1 cellular context compared by ENCODE assay signal in the genomic region with DNA sequence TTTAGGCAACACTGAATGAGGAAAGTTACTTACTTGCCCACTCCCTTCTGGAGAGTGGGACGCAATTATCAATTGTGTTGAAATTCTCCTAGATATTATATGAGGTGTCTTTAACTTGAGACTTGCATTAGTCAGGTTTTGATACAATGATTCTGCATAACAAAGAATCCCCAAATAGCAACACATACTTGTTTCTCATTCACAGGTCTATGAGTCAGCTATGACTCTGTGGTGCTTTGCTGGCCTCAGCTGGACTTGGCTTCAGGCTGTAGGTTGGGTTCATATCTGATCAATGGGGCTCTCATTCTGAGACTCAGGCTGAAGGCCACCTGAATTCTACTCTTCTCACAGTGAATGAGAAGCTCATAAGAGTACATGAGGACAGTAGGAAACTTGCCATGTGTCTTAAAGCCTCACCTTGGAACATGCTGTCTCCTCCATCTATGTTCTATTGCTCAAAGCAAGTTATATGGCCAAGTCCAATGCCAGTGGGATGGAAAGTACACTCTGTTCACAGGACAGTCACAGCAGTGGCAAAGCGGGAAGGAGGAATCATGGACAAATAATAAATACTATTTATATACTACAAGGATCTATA.
TF ChIP-seq lines count a peak whose summit lies in the region.

No MANE protein-coding gene starts in this region.

TF ChIP-seq in GM23338, 12 proteins besides CTCF, POLR2A, EP300 and RAD21 (continued from another document):
- TF ChIP-seq, protein P1, sequence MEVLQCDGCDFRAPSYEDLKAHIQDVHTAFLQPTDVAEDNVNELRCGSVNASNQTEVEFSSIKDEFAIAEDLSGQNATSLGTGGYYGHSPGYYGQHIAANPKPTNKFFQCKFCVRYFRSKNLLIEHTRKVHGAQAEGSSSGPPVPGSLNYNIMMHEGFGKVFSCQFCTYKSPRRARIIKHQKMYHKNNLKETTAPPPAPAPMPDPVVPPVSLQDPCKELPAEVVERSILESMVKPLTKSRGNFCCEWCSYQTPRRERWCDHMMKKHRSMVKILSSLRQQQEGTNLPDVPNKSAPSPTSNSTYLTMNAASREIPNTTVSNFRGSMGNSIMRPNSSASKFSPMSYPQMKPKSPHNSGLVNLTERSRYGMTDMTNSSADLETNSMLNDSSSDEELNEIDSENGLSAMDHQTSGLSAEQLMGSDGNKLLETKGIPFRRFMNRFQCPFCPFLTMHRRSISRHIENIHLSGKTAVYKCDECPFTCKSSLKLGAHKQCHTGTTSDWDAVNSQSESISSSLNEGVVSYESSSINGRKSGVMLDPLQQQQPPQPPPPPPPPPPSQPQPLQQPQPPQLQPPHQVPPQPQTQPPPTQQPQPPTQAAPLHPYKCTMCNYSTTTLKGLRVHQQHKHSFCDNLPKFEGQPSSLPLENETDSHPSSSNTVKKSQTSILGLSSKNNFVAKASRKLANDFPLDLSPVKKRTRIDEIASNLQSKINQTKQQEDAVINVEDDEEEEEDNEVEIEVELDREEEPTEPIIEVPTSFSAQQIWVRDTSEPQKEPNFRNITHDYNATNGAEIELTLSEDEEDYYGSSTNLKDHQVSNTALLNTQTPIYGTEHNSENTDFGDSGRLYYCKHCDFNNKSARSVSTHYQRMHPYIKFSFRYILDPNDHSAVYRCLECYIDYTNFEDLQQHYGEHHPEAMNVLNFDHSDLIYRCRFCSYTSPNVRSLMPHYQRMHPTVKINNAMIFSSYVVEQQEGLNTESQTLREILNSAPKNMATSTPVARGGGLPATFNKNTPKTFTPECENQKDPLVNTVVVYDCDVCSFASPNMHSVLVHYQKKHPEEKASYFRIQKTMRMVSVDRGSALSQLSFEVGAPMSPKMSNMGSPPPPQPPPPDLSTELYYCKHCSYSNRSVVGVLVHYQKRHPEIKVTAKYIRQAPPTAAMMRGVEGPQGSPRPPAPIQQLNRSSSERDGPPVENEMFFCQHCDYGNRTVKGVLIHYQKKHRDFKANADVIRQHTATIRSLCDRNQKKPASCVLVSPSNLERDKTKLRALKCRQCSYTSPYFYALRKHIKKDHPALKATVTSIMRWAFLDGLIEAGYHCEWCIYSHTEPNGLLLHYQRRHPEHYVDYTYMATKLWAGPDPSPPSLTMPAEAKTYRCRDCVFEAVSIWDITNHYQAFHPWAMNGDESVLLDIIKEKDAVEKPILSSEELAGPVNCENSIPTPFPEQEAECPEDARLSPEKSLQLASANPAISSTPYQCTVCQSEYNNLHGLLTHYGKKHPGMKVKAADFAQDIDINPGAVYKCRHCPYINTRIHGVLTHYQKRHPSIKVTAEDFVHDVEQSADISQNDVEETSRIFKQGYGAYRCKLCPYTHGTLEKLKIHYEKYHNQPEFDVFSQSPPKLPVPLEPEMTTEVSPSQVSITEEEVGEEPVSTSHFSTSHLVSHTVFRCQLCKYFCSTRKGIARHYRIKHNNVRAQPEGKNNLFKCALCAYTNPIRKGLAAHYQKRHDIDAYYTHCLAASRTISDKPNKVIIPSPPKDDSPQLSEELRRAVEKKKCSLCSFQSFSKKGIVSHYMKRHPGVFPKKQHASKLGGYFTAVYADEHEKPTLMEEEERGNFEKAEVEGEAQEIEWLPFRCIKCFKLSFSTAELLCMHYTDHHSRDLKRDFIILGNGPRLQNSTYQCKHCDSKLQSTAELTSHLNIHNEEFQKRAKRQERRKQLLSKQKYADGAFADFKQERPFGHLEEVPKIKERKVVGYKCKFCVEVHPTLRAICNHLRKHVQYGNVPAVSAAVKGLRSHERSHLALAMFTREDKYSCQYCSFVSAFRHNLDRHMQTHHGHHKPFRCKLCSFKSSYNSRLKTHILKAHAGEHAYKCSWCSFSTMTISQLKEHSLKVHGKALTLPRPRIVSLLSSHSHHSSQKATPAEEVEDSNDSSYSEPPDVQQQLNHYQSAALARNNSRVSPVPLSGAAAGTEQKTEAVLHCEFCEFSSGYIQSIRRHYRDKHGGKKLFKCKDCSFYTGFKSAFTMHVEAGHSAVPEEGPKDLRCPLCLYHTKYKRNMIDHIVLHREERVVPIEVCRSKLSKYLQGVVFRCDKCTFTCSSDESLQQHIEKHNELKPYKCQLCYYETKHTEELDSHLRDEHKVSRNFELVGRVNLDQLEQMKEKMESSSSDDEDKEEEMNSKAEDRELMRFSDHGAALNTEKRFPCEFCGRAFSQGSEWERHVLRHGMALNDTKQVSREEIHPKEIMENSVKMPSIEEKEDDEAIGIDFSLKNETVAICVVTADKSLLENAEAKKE (CRISPR knock-in tag; IDR thresholded peaks at IDR 0.05): no peak
- TF ChIP-seq, protein P2, sequence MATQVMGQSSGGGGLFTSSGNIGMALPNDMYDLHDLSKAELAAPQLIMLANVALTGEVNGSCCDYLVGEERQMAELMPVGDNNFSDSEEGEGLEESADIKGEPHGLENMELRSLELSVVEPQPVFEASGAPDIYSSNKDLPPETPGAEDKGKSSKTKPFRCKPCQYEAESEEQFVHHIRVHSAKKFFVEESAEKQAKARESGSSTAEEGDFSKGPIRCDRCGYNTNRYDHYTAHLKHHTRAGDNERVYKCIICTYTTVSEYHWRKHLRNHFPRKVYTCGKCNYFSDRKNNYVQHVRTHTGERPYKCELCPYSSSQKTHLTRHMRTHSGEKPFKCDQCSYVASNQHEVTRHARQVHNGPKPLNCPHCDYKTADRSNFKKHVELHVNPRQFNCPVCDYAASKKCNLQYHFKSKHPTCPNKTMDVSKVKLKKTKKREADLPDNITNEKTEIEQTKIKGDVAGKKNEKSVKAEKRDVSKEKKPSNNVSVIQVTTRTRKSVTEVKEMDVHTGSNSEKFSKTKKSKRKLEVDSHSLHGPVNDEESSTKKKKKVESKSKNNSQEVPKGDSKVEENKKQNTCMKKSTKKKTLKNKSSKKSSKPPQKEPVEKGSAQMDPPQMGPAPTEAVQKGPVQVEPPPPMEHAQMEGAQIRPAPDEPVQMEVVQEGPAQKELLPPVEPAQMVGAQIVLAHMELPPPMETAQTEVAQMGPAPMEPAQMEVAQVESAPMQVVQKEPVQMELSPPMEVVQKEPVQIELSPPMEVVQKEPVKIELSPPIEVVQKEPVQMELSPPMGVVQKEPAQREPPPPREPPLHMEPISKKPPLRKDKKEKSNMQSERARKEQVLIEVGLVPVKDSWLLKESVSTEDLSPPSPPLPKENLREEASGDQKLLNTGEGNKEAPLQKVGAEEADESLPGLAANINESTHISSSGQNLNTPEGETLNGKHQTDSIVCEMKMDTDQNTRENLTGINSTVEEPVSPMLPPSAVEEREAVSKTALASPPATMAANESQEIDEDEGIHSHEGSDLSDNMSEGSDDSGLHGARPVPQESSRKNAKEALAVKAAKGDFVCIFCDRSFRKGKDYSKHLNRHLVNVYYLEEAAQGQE (IDR thresholded peaks at IDR 0.05; ENCODE audit: unreplicated experiment): no peak
- TF ChIP-seq ZNF331 (CRISPR knock-in tag; IDR thresholded peaks at IDR 0.05; ENCODE audit: low read depth) (no peak), POLR2AphosphoS5 (IDR thresholded peaks at IDR 0.05; ENCODE audit: low read depth) (no peak)
